In genomic region chr10:131743190-131744151, GRCh38 we compare ENCODE assay signal across 11 cellular contexts.
DNase-seq lines count a peak whose midpoint lies in the region; ATAC-seq and TF ChIP-seq lines count a peak whose summit lies in the region.
"Had no signal": no experiment of that assay in that cellular context is flagged by ENCODE, and none has a peak within 500 bp of the region (broad histone marks: within the 10 kb centered on the region; RNA-seq: fewer than 3 reads in every experiment).

No MANE protein-coding gene starts in this region.

- intact Hi-C loops in dorsolateral prefrontal cortex (cut with DNase I), result loop anchor here in 1 of 2 donors (1.0 kb wide), 1 partner anchor 33 kb away; no protein-coding TSS in a partner anchor

- ATAC-seq in activated naive CD4-positive, alpha-beta T cell treated with anti-CD3 and anti-CD28 coated beads, Interleukin-2, amount 50 U/mL, for 72 hours, result peak; percentile 20 to 79
- ATAC-seq in HG03280 (IDR thresholded peaks at IDR 0.05; ENCODE audit: unreplicated experiment), result peak; percentile 71

- peak overlapping the region; percentile 2 for H3K4me3 Mint-ChIP-seq in type B pancreatic cell

- peaks cover 6% of the 10 kb centered on the region for H3K27me3 Mint-ChIP-seq in type B pancreatic cell

- H3K27me3 ChIP-seq in dorsolateral prefrontal cortex, result peaks cover 0 to 32% (median 0%) of the 10 kb centered on the region in 45 donors
- H3K27me3 ChIP-seq: upper lobe of left lung had no signal

- peak overlapping the region in 39 of 59 donors; percentile 10 to 83 (median 58) for H3K27ac ChIP-seq in dorsolateral prefrontal cortex
- H3K27ac ChIP-seq: upper lobe of left lung, WERI-Rb-1 had no signal

- H3K27ac Mint-ChIP-seq in activated naive CD4-positive, alpha-beta T cell treated with anti-CD3 and anti-CD28 coated beads, Interleukin-2, amount 50 U/mL, for 72 hours, result no peak overlapping the region
- H3K27ac Mint-ChIP-seq in type B pancreatic cell, result no peak overlapping the region

- DNase-seq in activated naive CD4-positive, alpha-beta T cell treated with anti-CD3 and anti-CD28 coated beads, Interleukin-2, amount 50 U/mL, for 72 hours (ENCODE audit: low spot score in 2 of 2), result no peak
- no peak for DNase-seq in activated naive CD4-positive, alpha-beta T cell treated with anti-CD3 and anti-CD28 coated beads, Interleukin-2, amount 50 U/mL, for 16 hours
- DNase-seq in dorsolateral prefrontal cortex, result peak in 6 of 10 donors; percentile 10 to 80 (median 65)
- DNase-seq in type B pancreatic cell (ENCODE audit: extremely low spot score, unreplicated experiment), result no peak
- no peak for DNase-seq in NCI-H187 treated with DMSO at 0.1 percent for 48 hours (lab: John Stamatoyannopoulos, UW)
- DNase-seq in Kasumi-1 (lab: John Stamatoyannopoulos, UW), result no peak
- DNase-seq in epidermal melanocyte (ENCODE audit: insufficient read length, low spot score), result no peak
- DNase-seq: NCI-H1417 treated with DMSO at 0.1 percent for 48 hours, WERI-Rb-1 had no signal

- peaks cover 0 to 9% of the 10 kb centered on the region in 2 donors for H3K36me3 Mint-ChIP-seq in activated naive CD4-positive, alpha-beta T cell treated with anti-CD3 and anti-CD28 coated beads, Interleukin-2, amount 50 U/mL, for 72 hours
- no peaks in the 10 kb centered on the region for H3K36me3 Mint-ChIP-seq in type B pancreatic cell

- H3K9me3 Mint-ChIP-seq in activated naive CD4-positive, alpha-beta T cell treated with anti-CD3 and anti-CD28 coated beads, Interleukin-2, amount 50 U/mL, for 72 hours, result peaks cover 7 to 12% of the 10 kb centered on the region in 2 donors
- peaks cover 14% of the 10 kb centered on the region for H3K9me3 Mint-ChIP-seq in type B pancreatic cell

- no peak overlapping the region for H3K4me3 ChIP-seq in dorsolateral prefrontal cortex
- H3K4me3 ChIP-seq: upper lobe of left lung had no signal

- TF ChIP-seq CTCF in dorsolateral prefrontal cortex (IDR thresholded peaks at IDR 0.05 in 54 of 56, conservative IDR thresholded peaks at IDR 0.05 in 2 of 56; ENCODE audit: low read depth in 1 of 56, partially characterized antibody in 56 of 56) (no peak), type B pancreatic cell (conservative IDR thresholded peaks at IDR 0.05) (no peak)

- peaks cover 14% of the 10 kb centered on the region for H3K4me1 Mint-ChIP-seq in type B pancreatic cell (ENCODE audit: unreplicated experiment)

Comparison
In these comparisons a context has a peak if more than half of its experiments do, and no peak if none do; other contexts are left out.
1. DNase-seq: peak in dorsolateral prefrontal cortex (6 of 10); none in activated naive CD4-positive, alpha-beta T cell treated with anti-CD3 and anti-CD28 coated beads, Interleukin-2, amount 50 U/mL, for 72 hours (0 of 2), activated naive CD4-positive, alpha-beta T cell treated with anti-CD3 and anti-CD28 coated beads, Interleukin-2, amount 50 U/mL, for 16 hours (single experiment), type B pancreatic cell (single experiment), NCI-H187 treated with DMSO at 0.1 percent for 48 hours (single experiment), Kasumi-1 (0 of 2) and epidermal melanocyte (single experiment).